20 cellular contexts compared by ENCODE assay signal in the genomic region with DNA sequence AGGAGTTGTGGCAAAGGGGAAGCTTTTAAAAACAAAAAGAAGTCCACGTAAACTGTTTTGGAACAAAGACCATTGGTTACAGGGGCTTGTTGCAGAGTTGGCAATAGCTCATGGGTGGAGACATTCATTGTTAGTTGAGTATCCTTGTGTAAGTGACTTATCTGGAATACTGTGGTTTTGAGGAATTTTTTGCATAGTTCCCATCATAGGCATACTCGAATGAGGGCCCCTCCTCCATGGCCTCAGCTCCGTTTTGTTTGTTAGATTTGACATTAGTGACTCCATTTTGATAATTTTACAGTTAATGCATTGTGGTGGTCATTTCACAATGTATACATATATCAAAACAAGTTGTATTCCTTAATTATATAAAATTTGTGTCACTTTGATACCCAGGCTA.
DNase-seq lines count a peak whose midpoint lies in the region; ATAC-seq, FAIRE-seq and TF ChIP-seq lines count a peak whose summit lies in the region.
"Had no signal": no experiment of that assay in that cellular context is flagged by ENCODE, and none has a peak within 500 bp of the region (broad histone marks: within the 10 kb centered on the region; RNA-seq: fewer than 3 reads in every experiment).

No MANE protein-coding gene starts in this region.

- DNase-seq in ELR (ENCODE audit: low read depth) (peak; percentile 82), RCC 7860 (ENCODE audit: low spot score) (peak; percentile 56), fibroblast of mammary gland (ENCODE audit: low read depth) (peak; percentile 80), stromal cell of bone marrow (ENCODE audit: low read depth) (peak; percentile 62), ecto neural progenitor cell (ENCODE audit: low spot score) (no peak)
- DNase-seq: activated CD4-positive, alpha-beta T cell treated with anti-CD3 and anti-CD28 coated beads, Interleukin-2, amount 10 ng/mL, durations not matched to agents 7 days and 5 days; activated naive CD8-positive, alpha-beta T cell treated with anti-CD3 and anti-CD28 coated beads, Interleukin-2, amount 10 ng/mL, durations not matched to agents 7 days and 5 days; activated T-cell treated with anti-CD3 and anti-CD28 coated beads, Interleukin-2, amount 50 U/mL, for 1 hour; CD8-positive, alpha-beta T cell; cerebellar nuclear complex; Kasumi-1; natural killer cell; NCI-H187; NCI-H510A treated with DMSO at 0.1 percent for 48 hours; stimulated activated CD4-positive, alpha-beta T cell treated with anti-CD3 and anti-CD28 coated beads, Interleukin-1b, Interleukin-23, amount 100 ng/mL, for 48 hours; substantia nigra had no signal

- TF ChIP-seq CTCF in fibroblast of mammary gland (conservative IDR thresholded peaks at IDR 0.05; ENCODE audit: control insufficient read depth, insufficient read depth, low read depth, low read length) = no peak

- ATAC-seq in HG02798 (IDR thresholded peaks at IDR 0.05; ENCODE audit: poor library complexity, unreplicated experiment) (no peak), GM18907 (IDR thresholded peaks at IDR 0.05; ENCODE audit: unreplicated experiment) (no peak)
- ATAC-seq: CD8-positive, alpha-beta T cell; GM12878; natural killer cell had no signal

- H3K4me3 ChIP-seq in fibroblast of mammary gland (ENCODE audit: control insufficient read depth, low read depth, low read length) = no peak overlapping the region
- H3K4me3 ChIP-seq: GM12878, lung had no signal

- FAIRE-seq in RCC 7860 (lab: Jason Lieb, UNC) = no peak
- FAIRE-seq: GM12878 had no signal
